In genomic region chr6:118660218-118660569, GRCh38 we compare ENCODE assay signal across 8 cellular contexts. TPM values are rescaled to one million over a fixed set of nuclear protein-coding genes. Genes with fewer than 3 reads are reported as not detected.
DNase-seq lines count a peak whose midpoint lies in the region; ATAC-seq and TF ChIP-seq lines count a peak whose summit lies in the region.

No MANE protein-coding gene starts in this region.

- H3K4me1 ChIP-seq in CD4-positive, CD25-positive, alpha-beta regulatory T cell (ENCODE audit: control insufficient read depth, insufficient read depth, low read length, poor library complexity, severe bottlenecking), result peaks cover 44% of the 10 kb centered on the region

- H3K9me3 Mint-ChIP-seq in CD4-positive, CD25-positive, alpha-beta regulatory T cell, result no peaks in the 10 kb centered on the region
- H3K9me3 Mint-ChIP-seq in activated CD4-positive, alpha-beta T cell treated with anti-CD3 and anti-CD28 coated beads, Interleukin-2, amount 10 ng/mL, durations not matched to agents 24 days and 14 days, result no peaks in the 10 kb centered on the region
- peaks cover 1% of the 10 kb centered on the region for H3K9me3 Mint-ChIP-seq in glutamatergic neuron (ENCODE audit: unreplicated experiment)

- H3K9me3 ChIP-seq in CD4-positive, CD25-positive, alpha-beta regulatory T cell (ENCODE audit: control insufficient read depth in 2 of 2, low read length in 2 of 2), result no peaks in the 10 kb centered on the region

- peak overlapping the region; percentile 72 to 92 (median 74) for H3K27ac Mint-ChIP-seq in CD4-positive, CD25-positive, alpha-beta regulatory T cell
- peak overlapping the region; percentile 30 for H3K27ac Mint-ChIP-seq in activated CD4-positive, alpha-beta T cell treated with anti-CD3 and anti-CD28 coated beads, Interleukin-2, amount 10 ng/mL, durations not matched to agents 24 days and 14 days
- peak overlapping the region; percentile 3 for H3K27ac Mint-ChIP-seq in glutamatergic neuron (ENCODE audit: unreplicated experiment)

- TF ChIP-seq CTCF in glutamatergic neuron (IDR thresholded peaks at IDR 0.05; ENCODE audit: partially characterized antibody, unreplicated experiment), result no peak

- H3K27me3 Mint-ChIP-seq in CD4-positive, CD25-positive, alpha-beta regulatory T cell, result no peaks in the 10 kb centered on the region
- no peaks in the 10 kb centered on the region for H3K27me3 Mint-ChIP-seq in activated CD4-positive, alpha-beta T cell treated with anti-CD3 and anti-CD28 coated beads, Interleukin-2, amount 10 ng/mL, durations not matched to agents 24 days and 14 days
- H3K27me3 Mint-ChIP-seq in glutamatergic neuron (ENCODE audit: unreplicated experiment), result no peaks in the 10 kb centered on the region

- peaks cover 17% of the 10 kb centered on the region for H3K36me3 Mint-ChIP-seq in CD4-positive, CD25-positive, alpha-beta regulatory T cell
- H3K36me3 Mint-ChIP-seq in activated CD4-positive, alpha-beta T cell treated with anti-CD3 and anti-CD28 coated beads, Interleukin-2, amount 10 ng/mL, durations not matched to agents 24 days and 14 days (ENCODE audit: low read depth), result peaks cover 26% of the 10 kb centered on the region
- no peaks in the 10 kb centered on the region for H3K36me3 Mint-ChIP-seq in glutamatergic neuron (ENCODE audit: unreplicated experiment)

- intact Hi-C loops in activated CD4-positive, alpha-beta T cell treated with anti-CD3 and anti-CD28 coated beads, Interleukin-2, amount 10 ng/mL, durations not matched to agents 24 days and 14 days (cut with micrococcal nuclease), result no loop called here

- H3K4me3 ChIP-seq in CD4-positive, CD25-positive, alpha-beta regulatory T cell (ENCODE audit: low read depth, low read length), result no peak overlapping the region

- H3K4me1 Mint-ChIP-seq in CD4-positive, CD25-positive, alpha-beta regulatory T cell, result peaks cover 33 to 65% (median 43%) of the 10 kb centered on the region in 4 donors
- peaks cover 47% of the 10 kb centered on the region for H3K4me1 Mint-ChIP-seq in activated CD4-positive, alpha-beta T cell treated with anti-CD3 and anti-CD28 coated beads, Interleukin-2, amount 10 ng/mL, durations not matched to agents 24 days and 14 days
- H3K4me1 Mint-ChIP-seq in glutamatergic neuron (ENCODE audit: low read depth, unreplicated experiment), result peaks cover 9% of the 10 kb centered on the region

- ATAC-seq in CD4-positive, CD25-positive, alpha-beta regulatory T cell (ENCODE audit: low read depth in 2 of 2), result no peak
- ATAC-seq in HG03342 (IDR thresholded peaks at IDR 0.05; ENCODE audit: unreplicated experiment) (no peak), GM18868 (IDR thresholded peaks at IDR 0.05; ENCODE audit: unreplicated experiment) (no peak), GM21390 (IDR thresholded peaks at IDR 0.05; ENCODE audit: unreplicated experiment) (no peak)

- H3K27ac ChIP-seq in CD4-positive, CD25-positive, alpha-beta regulatory T cell (ENCODE audit: insufficient read depth, low read length, poor library complexity, severe bottlenecking), result peak overlapping the region; percentile 37

- peaks cover 14% of the 10 kb centered on the region for H3K36me3 ChIP-seq in CD4-positive, CD25-positive, alpha-beta regulatory T cell (ENCODE audit: control insufficient read depth, insufficient read depth, low read length)

- H3K27me3 ChIP-seq in CD4-positive, CD25-positive, alpha-beta regulatory T cell (ENCODE audit: control insufficient read depth, insufficient read depth, low read length), result no peaks in the 10 kb centered on the region

- no peak overlapping the region for H3K4me3 Mint-ChIP-seq in CD4-positive, CD25-positive, alpha-beta regulatory T cell
- H3K4me3 Mint-ChIP-seq in activated CD4-positive, alpha-beta T cell treated with anti-CD3 and anti-CD28 coated beads, Interleukin-2, amount 10 ng/mL, durations not matched to agents 24 days and 14 days, result peak overlapping the region; percentile 3
- H3K4me3 Mint-ChIP-seq in glutamatergic neuron (ENCODE audit: unreplicated experiment), result no peak overlapping the region

- DNase-seq in CD4-positive, CD25-positive, alpha-beta regulatory T cell, result peak in 2 of 3 donors; percentile 42 to 52
- DNase-seq in NCI-H1694 treated with DMSO at 0.1 percent for 48 hours (lab: John Stamatoyannopoulos, UW), result peak; percentile 45
- peak; percentile 74 for DNase-seq in activated CD4-positive, alpha-beta T cell treated with anti-CD3 and anti-CD28 coated beads, Interleukin-2, amount 10 ng/mL, durations not matched to agents 24 days and 14 days
- peak; percentile 47 for DNase-seq in glutamatergic neuron
- DNase-seq in middle frontal gyrus (ENCODE audit: extremely low spot score, low spot score), result no peak

RNA-seq across cellular contexts. Expression of gene CEP85L, which starts 8.8 kb away (rescaled TPM):
- total RNA-seq in CD4-positive, CD25-positive, alpha-beta regulatory T cell, result 96.4 TPM
- 10 to 100 TPM; 19.3 to 32.0 (median 26.5) TPM for polyA plus RNA-seq in CD4-positive, CD25-positive, alpha-beta regulatory T cell
- total RNA-seq in activated CD4-positive, alpha-beta T cell treated with anti-CD3 and anti-CD28 coated beads, Interleukin-2, amount 10 ng/mL, durations not matched to agents 24 days and 14 days, result 42.3 and 42.7 TPM in 2 replicates
- total RNA-seq in glutamatergic neuron (ENCODE audit: unreplicated experiment), result 51.5 TPM

Comparison
In these comparisons a context has a peak if more than half of its experiments do, and no peak if none do; other contexts are left out.
1. H3K27ac Mint-ChIP-seq: peak in every context shown above with its lines; median percentile 74 in CD4-positive, CD25-positive, alpha-beta regulatory T cell; 30 in activated CD4-positive, alpha-beta T cell treated with anti-CD3 and anti-CD28 coated beads, Interleukin-2, amount 10 ng/mL, durations not matched to agents 24 days and 14 days; 3 in glutamatergic neuron.